8 cellular contexts compared by ENCODE assay signal in the genomic region with DNA sequence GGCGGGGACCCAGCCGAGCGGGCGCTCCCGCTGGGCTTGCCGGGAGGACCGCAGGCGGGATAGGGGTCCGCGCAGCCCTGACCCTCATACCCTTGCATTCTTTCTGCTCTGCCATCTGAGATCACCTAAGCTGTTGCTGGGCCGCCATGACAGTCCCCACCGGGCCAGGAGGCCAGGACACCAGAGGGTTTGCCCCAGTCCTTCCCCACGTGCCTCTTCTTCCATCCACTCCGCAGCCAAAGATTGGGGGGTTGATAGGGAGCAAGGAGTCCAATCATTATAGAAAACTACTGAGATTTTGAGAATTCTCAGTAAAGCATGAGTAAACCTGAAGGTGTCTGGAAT. TPM values are rescaled to one million over a fixed set of nuclear protein-coding genes. Genes with fewer than 3 reads are reported as not detected.
A peak's percentile ranks its signal among the peaks of the same experiment; 100 is the strongest.
DNase-seq lines count a peak whose midpoint lies in the region; ATAC-seq and TF ChIP-seq lines count a peak whose summit lies in the region.

No MANE protein-coding gene starts in this region.

- 2 to 10% (median 4%) methylated on average over 4 to 14 of the region's 14 CpGs for WGBS in stomach, 5 donors

- no peak for ATAC-seq in HG03280 (IDR thresholded peaks at IDR 0.05; ENCODE audit: unreplicated experiment)

- intact Hi-C loops in stomach (cut with DNase I; ENCODE audit: low total_unique reads): no loop called here

- no peak for TF ChIP-seq CTCF in VCaP (conservative IDR thresholded peaks at IDR 0.05)
- no peak for TF ChIP-seq CTCF in stomach (IDR thresholded peaks at IDR 0.05)

- H3K9me3 ChIP-seq in stomach: no peaks in the 10 kb centered on the region

- DNase-seq in NCI-H2196 (lab: John Stamatoyannopoulos, UW; ENCODE audit: unreplicated experiment): peak; percentile 42
- no peak for DNase-seq in NCI-H2196 treated with DMSO at 0.1 percent for 48 hours (lab: John Stamatoyannopoulos, UW; ENCODE audit: unreplicated experiment)
- peak; percentile 64 for DNase-seq in islet precursor cell
- no peak for DNase-seq in stomach
- no peak for DNase-seq in cerebellar nuclear complex (lab: John Stamatoyannopoulos, UW)
- DNase-seq in activated CD8-positive, alpha-beta memory T cell treated with anti-CD3 and anti-CD28 coated beads for 24 hours: no peak

- peaks cover 5 to 15% (median 11%) of the 10 kb centered on the region in 4 donors for H3K4me1 ChIP-seq in stomach

- H3K4me3 ChIP-seq in stomach: peak overlapping the region; percentile 67 to 84 (median 76)

- H3K27ac ChIP-seq in VCaP (peak overlapping the region; percentile 79), stomach (peak overlapping the region in 2 of 5 donors; percentile 26 to 64)

- H3K27me3 ChIP-seq in stomach: peaks cover 0 to 25% (median 7%) of the 10 kb centered on the region in 3 donors

- H3K36me3 ChIP-seq in stomach: no peaks in the 10 kb centered on the region

- no peak for TF ChIP-seq EP300 in stomach (IDR thresholded peaks at IDR 0.05)

- no peak for TF ChIP-seq POLR2A in stomach (IDR thresholded peaks at IDR 0.05)

RNA-seq across cellular contexts. Expression of a gene that starts 0.5 kb away (rescaled TPM):
- total RNA-seq in stomach: 10 to 100 TPM in 1 of 5 donors, 1 to 10 TPM in 2, not detected in 2; 3.9 to 32.7 (median 5.7) TPM
- polyA plus RNA-seq in stomach: 1 to 10 TPM in 2 of 3 donors, under 1 TPM in 1; 0.62 to 2.7 (median 1.3) TPM

Comparison
In these comparisons a context has a peak if more than half of its experiments do, and no peak if none do; other contexts are left out.
1. DNase-seq: peak in NCI-H2196 (single experiment) and islet precursor cell (single experiment); none in NCI-H2196 treated with DMSO at 0.1 percent for 48 hours (single experiment), stomach (single experiment), cerebellar nuclear complex (0 of 2) and activated CD8-positive, alpha-beta memory T cell treated with anti-CD3 and anti-CD28 coated beads for 24 hours (single experiment).